In the genomic region with DNA sequence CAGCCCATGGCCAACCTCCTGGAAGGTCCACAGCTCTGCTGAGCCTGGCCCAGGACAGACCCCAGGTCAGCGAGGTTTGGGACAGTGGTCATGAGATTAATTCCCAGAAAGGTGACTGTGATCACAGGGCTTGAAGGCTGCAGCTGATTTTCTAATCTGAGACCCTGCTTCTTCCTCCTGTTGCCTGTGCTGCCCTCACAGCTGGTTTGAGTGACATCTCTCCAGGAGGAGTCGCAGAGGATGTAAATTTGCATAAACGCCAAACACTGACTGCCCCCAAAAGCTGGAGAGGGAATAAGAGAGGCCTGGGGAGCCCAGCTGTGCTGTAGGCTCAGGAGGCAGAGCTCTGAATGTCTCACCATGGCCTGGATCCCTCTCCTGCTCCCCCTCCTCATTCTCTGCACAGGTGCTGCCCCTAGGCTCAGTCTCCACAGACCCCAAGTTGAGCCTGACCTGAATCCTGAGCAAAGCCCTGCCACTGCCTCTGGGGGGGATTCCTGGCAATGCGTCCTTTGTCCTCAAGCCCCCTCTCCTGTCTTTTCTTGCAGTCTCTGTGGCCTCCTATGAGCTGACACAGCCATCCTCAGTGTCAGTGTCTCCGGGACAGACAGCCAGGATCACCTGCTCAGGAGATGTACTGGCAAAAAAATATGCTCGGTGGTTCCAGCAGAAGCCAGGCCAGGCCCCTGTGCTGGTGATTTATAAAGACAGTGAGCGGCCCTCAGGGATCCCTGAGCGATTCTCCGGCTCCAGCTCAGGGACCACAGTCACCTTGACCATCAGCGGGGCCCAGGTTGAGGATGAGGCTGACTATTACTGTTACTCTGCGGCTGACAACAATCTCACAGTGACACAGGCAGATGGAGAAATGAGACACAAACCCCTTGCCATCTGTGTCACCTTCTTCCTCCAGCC, we compare ENCODE assay signal across 28 cellular contexts. TPM values are rescaled to one million over a fixed set of nuclear protein-coding genes. Genes with fewer than 3 reads are reported as not detected.
"Had no signal": no experiment of that assay in that cellular context is flagged by ENCODE, and none has a peak within 500 bp of the region (broad histone marks: within the 10 kb centered on the region; RNA-seq: fewer than 3 reads in every experiment).

No MANE protein-coding gene starts in this region.

- H3K9me3 Mint-ChIP-seq: activated T-cell treated with anti-CD3 and anti-CD28 coated beads, Interleukin-2, amount 50 U/mL, for 72 hours; dendritic cell treated with granulocyte-macrophage colony-stimulating factor and Interleukin-4, amounts not matched to agents 40 ng/mL and 50 ng/mL, for 4 days; natural killer cell had no signal

- H3K4me1 Mint-ChIP-seq: brain, mesothelial cell of epicardium had no signal

- H3K4me2 ChIP-seq: hepatocyte had no signal

- H3K4me3 Mint-ChIP-seq: activated T-cell treated with anti-CD3 and anti-CD28 coated beads, Interleukin-2, amount 50 U/mL, for 72 hours; brain; dendritic cell treated with granulocyte-macrophage colony-stimulating factor and Interleukin-4, amounts not matched to agents 40 ng/mL and 50 ng/mL, for 4 days; mesothelial cell of epicardium; natural killer cell had no signal

- H3K9me3 ChIP-seq: ovary, prostate gland, testis, uterus had no signal

- H3K36me3 ChIP-seq: left lung, ovary, prostate gland, uterus had no signal

- H3K27ac ChIP-seq: hepatocyte, left lung, ovary, prostate gland, testis, uterus had no signal

- H3K27ac Mint-ChIP-seq: activated T-cell treated with anti-CD3 and anti-CD28 coated beads, Interleukin-2, amount 50 U/mL, for 72 hours; brain; dendritic cell treated with granulocyte-macrophage colony-stimulating factor and Interleukin-4, amounts not matched to agents 40 ng/mL and 50 ng/mL, for 4 days; mesothelial cell of epicardium; natural killer cell had no signal

- H3K27me3 ChIP-seq: hepatocyte, left lung, ovary, testis, uterus had no signal

- H3K79me2 ChIP-seq: hepatocyte had no signal

- FAIRE-seq: endometrium had no signal

- H2AFZ ChIP-seq: hepatocyte had no signal

- ATAC-seq: activated T-cell treated with anti-CD3 and anti-CD28 coated beads, Interleukin-2, amount 50 U/mL, for 72 hours; left lung; natural killer cell had no signal

- DNase-seq: activated gamma-delta T cell; activated naive CD4-positive, alpha-beta T cell treated with anti-CD3 and anti-CD28 coated beads, Interleukin-2, amount 50 U/mL, for 16 hours; activated T-cell treated with anti-CD3 and anti-CD28 coated beads, Interleukin-2, amount 50 U/mL, for 72 hours; aorta; caudate nucleus; effector CD4-positive, alpha-beta T cell; kidney glomerular epithelial cell; left lung; natural killer cell; ovary; stimulated activated CD4-positive, alpha-beta T cell treated with anti-CD3 and anti-CD28 coated beads, Interleukin-2, amount 100 ng/mL, for 48 hours; stimulated activated CD8-positive, alpha-beta memory T cell treated with anti-CD3 and anti-CD28 coated beads, Interleukin-4, amount 100 ng/mL, for 48 hours; stimulated activated naive CD4-positive, alpha-beta T cell; T-helper 9 cell; testis; trophoblast cell; uterus had no signal

- H3K4me3 ChIP-seq: hepatocyte, left lung, lung, ovary, prostate gland, testis, uterus had no signal

- H3K4me1 ChIP-seq: left lung, prostate gland, testis, uterus had no signal

RNA-seq across cellular contexts. Expression of a gene that starts 23.8 kb away (rescaled TPM):
- total RNA-seq: activated CD8-positive, alpha-beta memory T cell treated with anti-CD3 and anti-CD28 coated beads for 36 hours; activated T-cell treated with anti-CD3 and anti-CD28 coated beads, Interleukin-2, amount 50 U/mL, for 72 hours; aorta; epithelial cell of proximal tubule; fibroblast of villous mesenchyme; mesothelial cell of epicardium; natural killer cell; ovary; uterus had no signal
- polyA plus RNA-seq: adipose tissue, aorta, hepatocyte, ovary had no signal
